ENCODE assay signal across 1 cellular context in the genomic region with DNA sequence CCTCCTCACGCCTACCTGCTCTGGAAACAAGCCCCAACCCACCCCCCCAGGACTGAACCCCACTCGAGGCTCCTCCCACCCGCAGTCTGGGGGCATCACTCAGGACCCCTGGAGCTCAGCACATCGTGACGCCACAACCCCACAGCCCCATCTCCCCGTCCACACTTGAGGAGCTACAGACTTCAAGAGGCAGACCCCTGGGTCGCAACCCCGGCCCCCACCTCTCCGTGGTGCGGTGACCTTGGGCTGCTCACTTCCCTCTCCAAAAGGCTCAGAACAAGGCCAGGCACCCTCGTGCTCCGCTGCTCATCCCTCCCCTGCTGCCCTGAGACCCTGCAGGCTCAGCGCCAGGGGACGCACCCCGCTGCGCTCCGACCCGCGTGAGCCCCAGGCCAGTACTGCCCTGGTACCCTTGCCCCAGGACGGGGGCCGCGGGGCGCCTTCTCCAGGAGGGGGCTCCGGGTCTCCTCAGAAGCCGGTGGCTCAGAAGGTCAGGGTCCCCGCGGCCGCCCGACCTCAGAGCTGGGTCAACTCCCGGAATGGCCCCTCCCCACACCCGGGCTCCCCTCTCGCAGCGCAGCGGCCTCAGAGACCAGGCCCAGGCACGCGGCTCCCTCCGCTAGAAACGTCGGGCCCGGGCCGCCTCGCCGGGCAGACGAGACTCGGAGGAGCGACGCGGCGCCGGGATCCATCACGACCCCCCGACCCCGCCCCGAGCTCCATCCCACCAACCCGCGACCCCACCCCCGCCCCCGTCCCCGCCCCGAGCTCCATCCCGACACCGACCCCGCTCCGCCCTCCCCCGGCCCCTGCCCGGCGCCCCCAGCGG.
TF ChIP-seq lines count a peak whose summit lies in the region.

No MANE protein-coding gene starts in this region.

TF ChIP-seq in GM23338, 12 proteins besides CTCF, POLR2A, EP300 and RAD21:
- TF ChIP-seq STAT1 (IDR thresholded peaks at IDR 0.05; ENCODE audit: unreplicated experiment) (no peak), POLR2AphosphoS5 (IDR thresholded peaks at IDR 0.05; ENCODE audit: low read depth) (peak; percentile 58; the same call in 1 of the 2 replicates), ZNF331 (CRISPR knock-in tag; IDR thresholded peaks at IDR 0.05; ENCODE audit: low read depth) (no peak), EZH2 (IDR thresholded peaks at IDR 0.05; ENCODE audit: low read depth, unreplicated experiment) (no peak), EZH2phosphoT487 (IDR thresholded peaks at IDR 0.05; ENCODE audit: unreplicated experiment) (no peak)
- TF ChIP-seq, protein P1, sequence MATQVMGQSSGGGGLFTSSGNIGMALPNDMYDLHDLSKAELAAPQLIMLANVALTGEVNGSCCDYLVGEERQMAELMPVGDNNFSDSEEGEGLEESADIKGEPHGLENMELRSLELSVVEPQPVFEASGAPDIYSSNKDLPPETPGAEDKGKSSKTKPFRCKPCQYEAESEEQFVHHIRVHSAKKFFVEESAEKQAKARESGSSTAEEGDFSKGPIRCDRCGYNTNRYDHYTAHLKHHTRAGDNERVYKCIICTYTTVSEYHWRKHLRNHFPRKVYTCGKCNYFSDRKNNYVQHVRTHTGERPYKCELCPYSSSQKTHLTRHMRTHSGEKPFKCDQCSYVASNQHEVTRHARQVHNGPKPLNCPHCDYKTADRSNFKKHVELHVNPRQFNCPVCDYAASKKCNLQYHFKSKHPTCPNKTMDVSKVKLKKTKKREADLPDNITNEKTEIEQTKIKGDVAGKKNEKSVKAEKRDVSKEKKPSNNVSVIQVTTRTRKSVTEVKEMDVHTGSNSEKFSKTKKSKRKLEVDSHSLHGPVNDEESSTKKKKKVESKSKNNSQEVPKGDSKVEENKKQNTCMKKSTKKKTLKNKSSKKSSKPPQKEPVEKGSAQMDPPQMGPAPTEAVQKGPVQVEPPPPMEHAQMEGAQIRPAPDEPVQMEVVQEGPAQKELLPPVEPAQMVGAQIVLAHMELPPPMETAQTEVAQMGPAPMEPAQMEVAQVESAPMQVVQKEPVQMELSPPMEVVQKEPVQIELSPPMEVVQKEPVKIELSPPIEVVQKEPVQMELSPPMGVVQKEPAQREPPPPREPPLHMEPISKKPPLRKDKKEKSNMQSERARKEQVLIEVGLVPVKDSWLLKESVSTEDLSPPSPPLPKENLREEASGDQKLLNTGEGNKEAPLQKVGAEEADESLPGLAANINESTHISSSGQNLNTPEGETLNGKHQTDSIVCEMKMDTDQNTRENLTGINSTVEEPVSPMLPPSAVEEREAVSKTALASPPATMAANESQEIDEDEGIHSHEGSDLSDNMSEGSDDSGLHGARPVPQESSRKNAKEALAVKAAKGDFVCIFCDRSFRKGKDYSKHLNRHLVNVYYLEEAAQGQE (IDR thresholded peaks at IDR 0.05; ENCODE audit: unreplicated experiment): no peak
- TF ChIP-seq, protein P2, sequence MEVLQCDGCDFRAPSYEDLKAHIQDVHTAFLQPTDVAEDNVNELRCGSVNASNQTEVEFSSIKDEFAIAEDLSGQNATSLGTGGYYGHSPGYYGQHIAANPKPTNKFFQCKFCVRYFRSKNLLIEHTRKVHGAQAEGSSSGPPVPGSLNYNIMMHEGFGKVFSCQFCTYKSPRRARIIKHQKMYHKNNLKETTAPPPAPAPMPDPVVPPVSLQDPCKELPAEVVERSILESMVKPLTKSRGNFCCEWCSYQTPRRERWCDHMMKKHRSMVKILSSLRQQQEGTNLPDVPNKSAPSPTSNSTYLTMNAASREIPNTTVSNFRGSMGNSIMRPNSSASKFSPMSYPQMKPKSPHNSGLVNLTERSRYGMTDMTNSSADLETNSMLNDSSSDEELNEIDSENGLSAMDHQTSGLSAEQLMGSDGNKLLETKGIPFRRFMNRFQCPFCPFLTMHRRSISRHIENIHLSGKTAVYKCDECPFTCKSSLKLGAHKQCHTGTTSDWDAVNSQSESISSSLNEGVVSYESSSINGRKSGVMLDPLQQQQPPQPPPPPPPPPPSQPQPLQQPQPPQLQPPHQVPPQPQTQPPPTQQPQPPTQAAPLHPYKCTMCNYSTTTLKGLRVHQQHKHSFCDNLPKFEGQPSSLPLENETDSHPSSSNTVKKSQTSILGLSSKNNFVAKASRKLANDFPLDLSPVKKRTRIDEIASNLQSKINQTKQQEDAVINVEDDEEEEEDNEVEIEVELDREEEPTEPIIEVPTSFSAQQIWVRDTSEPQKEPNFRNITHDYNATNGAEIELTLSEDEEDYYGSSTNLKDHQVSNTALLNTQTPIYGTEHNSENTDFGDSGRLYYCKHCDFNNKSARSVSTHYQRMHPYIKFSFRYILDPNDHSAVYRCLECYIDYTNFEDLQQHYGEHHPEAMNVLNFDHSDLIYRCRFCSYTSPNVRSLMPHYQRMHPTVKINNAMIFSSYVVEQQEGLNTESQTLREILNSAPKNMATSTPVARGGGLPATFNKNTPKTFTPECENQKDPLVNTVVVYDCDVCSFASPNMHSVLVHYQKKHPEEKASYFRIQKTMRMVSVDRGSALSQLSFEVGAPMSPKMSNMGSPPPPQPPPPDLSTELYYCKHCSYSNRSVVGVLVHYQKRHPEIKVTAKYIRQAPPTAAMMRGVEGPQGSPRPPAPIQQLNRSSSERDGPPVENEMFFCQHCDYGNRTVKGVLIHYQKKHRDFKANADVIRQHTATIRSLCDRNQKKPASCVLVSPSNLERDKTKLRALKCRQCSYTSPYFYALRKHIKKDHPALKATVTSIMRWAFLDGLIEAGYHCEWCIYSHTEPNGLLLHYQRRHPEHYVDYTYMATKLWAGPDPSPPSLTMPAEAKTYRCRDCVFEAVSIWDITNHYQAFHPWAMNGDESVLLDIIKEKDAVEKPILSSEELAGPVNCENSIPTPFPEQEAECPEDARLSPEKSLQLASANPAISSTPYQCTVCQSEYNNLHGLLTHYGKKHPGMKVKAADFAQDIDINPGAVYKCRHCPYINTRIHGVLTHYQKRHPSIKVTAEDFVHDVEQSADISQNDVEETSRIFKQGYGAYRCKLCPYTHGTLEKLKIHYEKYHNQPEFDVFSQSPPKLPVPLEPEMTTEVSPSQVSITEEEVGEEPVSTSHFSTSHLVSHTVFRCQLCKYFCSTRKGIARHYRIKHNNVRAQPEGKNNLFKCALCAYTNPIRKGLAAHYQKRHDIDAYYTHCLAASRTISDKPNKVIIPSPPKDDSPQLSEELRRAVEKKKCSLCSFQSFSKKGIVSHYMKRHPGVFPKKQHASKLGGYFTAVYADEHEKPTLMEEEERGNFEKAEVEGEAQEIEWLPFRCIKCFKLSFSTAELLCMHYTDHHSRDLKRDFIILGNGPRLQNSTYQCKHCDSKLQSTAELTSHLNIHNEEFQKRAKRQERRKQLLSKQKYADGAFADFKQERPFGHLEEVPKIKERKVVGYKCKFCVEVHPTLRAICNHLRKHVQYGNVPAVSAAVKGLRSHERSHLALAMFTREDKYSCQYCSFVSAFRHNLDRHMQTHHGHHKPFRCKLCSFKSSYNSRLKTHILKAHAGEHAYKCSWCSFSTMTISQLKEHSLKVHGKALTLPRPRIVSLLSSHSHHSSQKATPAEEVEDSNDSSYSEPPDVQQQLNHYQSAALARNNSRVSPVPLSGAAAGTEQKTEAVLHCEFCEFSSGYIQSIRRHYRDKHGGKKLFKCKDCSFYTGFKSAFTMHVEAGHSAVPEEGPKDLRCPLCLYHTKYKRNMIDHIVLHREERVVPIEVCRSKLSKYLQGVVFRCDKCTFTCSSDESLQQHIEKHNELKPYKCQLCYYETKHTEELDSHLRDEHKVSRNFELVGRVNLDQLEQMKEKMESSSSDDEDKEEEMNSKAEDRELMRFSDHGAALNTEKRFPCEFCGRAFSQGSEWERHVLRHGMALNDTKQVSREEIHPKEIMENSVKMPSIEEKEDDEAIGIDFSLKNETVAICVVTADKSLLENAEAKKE (CRISPR knock-in tag; IDR thresholded peaks at IDR 0.05): no peak
TF ChIP-seq in GM23338: peak in this region for 1.
